Comparison of ENCODE assay signal across 1 cellular context in the genomic region with DNA sequence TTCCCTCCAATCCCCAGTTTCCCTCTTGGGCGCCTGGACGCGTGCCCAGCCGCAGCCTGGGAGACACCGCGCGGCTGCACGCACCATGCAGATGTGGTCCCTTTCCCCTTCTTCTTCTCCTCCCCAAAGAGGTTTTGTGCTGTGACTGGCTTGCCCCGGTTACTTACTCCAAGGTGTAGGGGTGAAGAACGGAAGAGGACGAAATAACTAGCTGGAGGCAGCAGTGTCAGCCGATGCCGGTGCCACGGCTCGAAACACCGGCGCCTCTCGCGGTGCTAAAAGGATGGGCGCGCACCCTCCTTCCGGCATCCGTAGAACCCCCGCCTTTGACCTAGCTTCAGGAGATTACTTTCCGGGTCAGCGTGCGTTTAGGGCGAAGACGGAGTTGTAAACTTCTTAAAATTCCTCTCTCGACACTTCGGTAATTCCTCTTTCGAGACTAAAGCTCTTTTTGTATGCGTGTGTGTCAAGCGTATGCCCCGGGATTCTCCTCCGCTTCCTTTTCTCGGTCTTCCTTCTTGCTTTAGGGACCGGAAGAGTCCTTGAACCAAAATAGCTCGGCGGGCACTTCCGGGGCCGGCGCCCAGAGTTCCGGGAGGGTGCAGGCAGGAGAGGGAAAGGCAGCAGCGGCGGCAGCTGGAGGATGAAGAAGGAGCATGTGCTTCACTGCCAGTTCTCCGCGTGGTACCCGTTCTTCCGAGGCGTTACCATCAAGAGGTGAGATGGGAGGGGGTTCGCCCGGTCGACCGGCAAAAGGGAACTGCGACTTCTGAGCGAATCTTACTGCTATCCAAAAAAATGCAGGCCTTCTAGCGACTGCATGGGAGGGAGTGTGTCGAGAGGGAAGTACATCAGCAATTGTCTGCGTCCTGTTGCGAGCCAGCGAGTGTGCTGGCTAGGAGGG.
A peak's percentile ranks its signal among the peaks of the same experiment; 100 is the strongest.
TF ChIP-seq lines count a peak whose summit lies in the region.

A gene with protein sequence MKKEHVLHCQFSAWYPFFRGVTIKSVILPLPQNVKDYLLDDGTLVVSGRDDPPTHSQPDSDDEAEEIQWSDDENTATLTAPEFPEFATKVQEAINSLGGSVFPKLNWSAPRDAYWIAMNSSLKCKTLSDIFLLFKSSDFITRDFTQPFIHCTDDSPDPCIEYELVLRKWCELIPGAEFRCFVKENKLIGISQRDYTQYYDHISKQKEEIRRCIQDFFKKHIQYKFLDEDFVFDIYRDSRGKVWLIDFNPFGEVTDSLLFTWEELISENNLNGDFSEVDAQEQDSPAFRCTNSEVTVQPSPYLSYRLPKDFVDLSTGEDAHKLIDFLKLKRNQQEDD (plus strand): TSS at position 586 of the 904 bp plus-strand sequence. CDS start 58 bp downstream, at position 644.
A gene (minus strand): TSS at position 289 of the 904 bp plus-strand sequence. CDS start 9,600 bp downstream, outside the sequence.

TF ChIP-seq in HepG2, 621 proteins besides CTCF, POLR2A, EP300 and RAD21 (continued from another document and continues in another):
- TF ChIP-seq ZNF616 (CRISPR knock-in tag; IDR thresholded peaks at IDR 0.05; ENCODE audit: low read depth): no peak
- TF ChIP-seq ARHGAP35 (CRISPR knock-in tag; IDR thresholded peaks at IDR 0.05; ENCODE audit: borderline replicate concordance): peak; percentile 36; the same call in 1 of the 2 replicates
- TF ChIP-seq, protein P1, sequence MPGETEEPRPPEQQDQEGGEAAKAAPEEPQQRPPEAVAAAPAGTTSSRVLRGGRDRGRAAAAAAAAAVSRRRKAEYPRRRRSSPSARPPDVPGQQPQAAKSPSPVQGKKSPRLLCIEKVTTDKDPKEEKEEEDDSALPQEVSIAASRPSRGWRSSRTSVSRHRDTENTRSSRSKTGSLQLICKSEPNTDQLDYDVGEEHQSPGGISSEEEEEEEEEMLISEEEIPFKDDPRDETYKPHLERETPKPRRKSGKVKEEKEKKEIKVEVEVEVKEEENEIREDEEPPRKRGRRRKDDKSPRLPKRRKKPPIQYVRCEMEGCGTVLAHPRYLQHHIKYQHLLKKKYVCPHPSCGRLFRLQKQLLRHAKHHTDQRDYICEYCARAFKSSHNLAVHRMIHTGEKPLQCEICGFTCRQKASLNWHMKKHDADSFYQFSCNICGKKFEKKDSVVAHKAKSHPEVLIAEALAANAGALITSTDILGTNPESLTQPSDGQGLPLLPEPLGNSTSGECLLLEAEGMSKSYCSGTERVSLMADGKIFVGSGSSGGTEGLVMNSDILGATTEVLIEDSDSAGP (CRISPR knock-in tag; IDR thresholded peaks at IDR 0.05; ENCODE audit: borderline replicate concordance): peak; percentile 77
- TF ChIP-seq, protein P2, sequence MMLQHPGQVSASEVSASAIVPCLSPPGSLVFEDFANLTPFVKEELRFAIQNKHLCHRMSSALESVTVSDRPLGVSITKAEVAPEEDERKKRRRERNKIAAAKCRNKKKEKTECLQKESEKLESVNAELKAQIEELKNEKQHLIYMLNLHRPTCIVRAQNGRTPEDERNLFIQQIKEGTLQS (CRISPR knock-in tag; IDR thresholded peaks at IDR 0.05): 0 out of 2 replicates have a peak, but pooled peaks have one; percentile 29
- no peak for TF ChIP-seq NBN (conservative IDR thresholded peaks at IDR 0.05)
- TF ChIP-seq MXI1 (IDR thresholded peaks at IDR 0.05; ENCODE audit: borderline replicate concordance, low read depth, low read length): peak; percentile 69; the same call in 2 of the 3 replicates
- no peak for TF ChIP-seq ZNF441 (CRISPR knock-in tag; IDR thresholded peaks at IDR 0.05; ENCODE audit: borderline replicate concordance)
- TF ChIP-seq, protein P3, sequence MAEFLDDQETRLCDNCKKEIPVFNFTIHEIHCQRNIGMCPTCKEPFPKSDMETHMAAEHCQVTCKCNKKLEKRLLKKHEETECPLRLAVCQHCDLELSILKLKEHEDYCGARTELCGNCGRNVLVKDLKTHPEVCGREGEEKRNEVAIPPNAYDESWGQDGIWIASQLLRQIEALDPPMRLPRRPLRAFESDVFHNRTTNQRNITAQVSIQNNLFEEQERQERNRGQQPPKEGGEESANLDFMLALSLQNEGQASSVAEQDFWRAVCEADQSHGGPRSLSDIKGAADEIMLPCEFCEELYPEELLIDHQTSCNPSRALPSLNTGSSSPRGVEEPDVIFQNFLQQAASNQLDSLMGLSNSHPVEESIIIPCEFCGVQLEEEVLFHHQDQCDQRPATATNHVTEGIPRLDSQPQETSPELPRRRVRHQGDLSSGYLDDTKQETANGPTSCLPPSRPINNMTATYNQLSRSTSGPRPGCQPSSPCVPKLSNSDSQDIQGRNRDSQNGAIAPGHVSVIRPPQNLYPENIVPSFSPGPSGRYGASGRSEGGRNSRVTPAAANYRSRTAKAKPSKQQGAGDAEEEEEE (CRISPR knock-in tag; IDR thresholded peaks at IDR 0.05; ENCODE audit: borderline replicate concordance): peak; percentile 94
- TF ChIP-seq ZNF567 (CRISPR knock-in tag; IDR thresholded peaks at IDR 0.05; ENCODE audit: borderline replicate concordance): 0 out of 2 replicates have a peak, but pooled peaks have one; percentile 19
- TF ChIP-seq AKAP8 (CRISPR knock-in tag; IDR thresholded peaks at IDR 0.05): no peak
- TF ChIP-seq ZNF138 (CRISPR knock-in tag; IDR thresholded peaks at IDR 0.05; ENCODE audit: low read depth): no peak
- TF ChIP-seq, protein P4, sequence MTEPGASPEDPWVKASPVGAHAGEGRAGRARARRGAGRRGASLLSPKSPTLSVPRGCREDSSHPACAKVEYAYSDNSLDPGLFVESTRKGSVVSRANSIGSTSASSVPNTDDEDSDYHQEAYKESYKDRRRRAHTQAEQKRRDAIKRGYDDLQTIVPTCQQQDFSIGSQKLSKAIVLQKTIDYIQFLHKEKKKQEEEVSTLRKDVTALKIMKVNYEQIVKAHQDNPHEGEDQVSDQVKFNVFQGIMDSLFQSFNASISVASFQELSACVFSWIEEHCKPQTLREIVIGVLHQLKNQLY (CRISPR knock-in tag; IDR thresholded peaks at IDR 0.05): 0 out of 2 replicates have a peak, but pooled peaks have one; percentile 0
- TF ChIP-seq, protein P5, sequence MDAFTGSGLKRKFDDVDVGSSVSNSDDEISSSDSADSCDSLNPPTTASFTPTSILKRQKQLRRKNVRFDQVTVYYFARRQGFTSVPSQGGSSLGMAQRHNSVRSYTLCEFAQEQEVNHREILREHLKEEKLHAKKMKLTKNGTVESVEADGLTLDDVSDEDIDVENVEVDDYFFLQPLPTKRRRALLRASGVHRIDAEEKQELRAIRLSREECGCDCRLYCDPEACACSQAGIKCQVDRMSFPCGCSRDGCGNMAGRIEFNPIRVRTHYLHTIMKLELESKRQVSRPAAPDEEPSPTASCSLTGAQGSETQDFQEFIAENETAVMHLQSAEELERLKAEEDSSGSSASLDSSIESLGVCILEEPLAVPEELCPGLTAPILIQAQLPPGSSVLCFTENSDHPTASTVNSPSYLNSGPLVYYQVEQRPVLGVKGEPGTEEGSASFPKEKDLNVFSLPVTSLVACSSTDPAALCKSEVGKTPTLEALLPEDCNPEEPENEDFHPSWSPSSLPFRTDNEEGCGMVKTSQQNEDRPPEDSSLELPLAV (CRISPR knock-in tag; conservative IDR thresholded peaks at IDR 0.05; ENCODE audit: low read depth): no peak
- TF ChIP-seq ZNF136 (CRISPR knock-in tag; IDR thresholded peaks at IDR 0.05; ENCODE audit: low read depth): 0 out of 2 replicates have a peak, but pooled peaks have one; percentile 26
- TF ChIP-seq YEATS4 (CRISPR knock-in tag; IDR thresholded peaks at IDR 0.05; ENCODE audit: borderline replicate concordance): peak; percentile 83
- no peak for TF ChIP-seq KLF9 (CRISPR knock-in tag; IDR thresholded peaks at IDR 0.05; ENCODE audit: low read depth)
- TF ChIP-seq CHD4 (IDR thresholded peaks at IDR 0.05; ENCODE audit: borderline replicate concordance, low read length): no peak
- TF ChIP-seq NR2F1 (CRISPR knock-in tag; IDR thresholded peaks at IDR 0.05): peak in 1 of 2 experiments; percentile 62; a peak in 2 of 4 replicates
- no peak for TF ChIP-seq ZNF260 (CRISPR knock-in tag; IDR thresholded peaks at IDR 0.05; ENCODE audit: borderline replicate concordance, low read depth)
- no peak for TF ChIP-seq ZNF30 (CRISPR knock-in tag; IDR thresholded peaks at IDR 0.05)
- no peak; the same call in 1 of the 2 replicates for TF ChIP-seq CBFB (CRISPR knock-in tag; IDR thresholded peaks at IDR 0.05)
- peak; percentile 63; the same call in 1 of the 2 replicates for TF ChIP-seq HCFC1 (IDR thresholded peaks at IDR 0.05; ENCODE audit: low read depth, low read length)
- TF ChIP-seq, protein P6, sequence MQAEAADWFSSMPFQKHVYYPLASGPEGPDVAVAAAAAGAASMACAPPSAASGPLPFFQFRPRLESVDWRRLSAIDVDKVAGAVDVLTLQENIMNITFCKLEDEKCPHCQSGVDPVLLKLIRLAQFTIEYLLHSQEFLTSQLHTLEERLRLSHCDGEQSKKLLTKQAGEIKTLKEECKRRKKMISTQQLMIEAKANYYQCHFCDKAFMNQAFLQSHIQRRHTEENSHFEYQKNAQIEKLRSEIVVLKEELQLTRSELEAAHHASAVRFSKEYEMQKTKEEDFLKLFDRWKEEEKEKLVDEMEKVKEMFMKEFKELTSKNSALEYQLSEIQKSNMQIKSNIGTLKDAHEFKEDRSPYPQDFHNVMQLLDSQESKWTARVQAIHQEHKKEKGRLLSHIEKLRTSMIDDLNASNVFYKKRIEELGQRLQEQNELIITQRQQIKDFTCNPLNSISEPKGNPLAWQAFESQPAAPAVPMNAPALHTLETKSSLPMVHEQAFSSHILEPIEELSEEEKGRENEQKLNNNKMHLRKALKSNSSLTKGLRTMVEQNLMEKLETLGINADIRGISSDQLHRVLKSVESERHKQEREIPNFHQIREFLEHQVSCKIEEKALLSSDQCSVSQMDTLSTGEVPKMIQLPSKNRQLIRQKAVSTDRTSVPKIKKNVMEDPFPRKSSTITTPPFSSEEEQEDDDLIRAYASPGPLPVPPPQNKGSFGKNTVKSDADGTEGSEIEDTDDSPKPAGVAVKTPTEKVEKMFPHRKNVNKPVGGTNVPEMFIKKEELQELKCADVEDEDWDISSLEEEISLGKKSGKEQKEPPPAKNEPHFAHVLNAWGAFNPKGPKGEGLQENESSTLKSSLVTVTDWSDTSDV (CRISPR knock-in tag; IDR thresholded peaks at IDR 0.05): no peak; the same call in 1 of the 2 replicates
- no peak for TF ChIP-seq NFIB (CRISPR knock-in tag; IDR thresholded peaks at IDR 0.05; ENCODE audit: borderline replicate concordance)
- no peak for TF ChIP-seq SRSF9 (IDR thresholded peaks at IDR 0.05; ENCODE audit: borderline replicate concordance, insufficient read depth, low read depth, low read length, poor library complexity, severe bottlenecking)
- TF ChIP-seq CBX1 (IDR thresholded peaks at IDR 0.05; ENCODE audit: low read depth): peak; percentile 23
- no peak for TF ChIP-seq ZNF589 (CRISPR knock-in tag; conservative IDR thresholded peaks at IDR 0.05)
- no peak for TF ChIP-seq MATR3 (CRISPR knock-in tag; IDR thresholded peaks at IDR 0.05)
- peak; percentile 22; the same call in 1 of the 2 replicates for TF ChIP-seq ZNF614 (CRISPR knock-in tag; IDR thresholded peaks at IDR 0.05; ENCODE audit: borderline replicate concordance)
- TF ChIP-seq, protein P7, sequence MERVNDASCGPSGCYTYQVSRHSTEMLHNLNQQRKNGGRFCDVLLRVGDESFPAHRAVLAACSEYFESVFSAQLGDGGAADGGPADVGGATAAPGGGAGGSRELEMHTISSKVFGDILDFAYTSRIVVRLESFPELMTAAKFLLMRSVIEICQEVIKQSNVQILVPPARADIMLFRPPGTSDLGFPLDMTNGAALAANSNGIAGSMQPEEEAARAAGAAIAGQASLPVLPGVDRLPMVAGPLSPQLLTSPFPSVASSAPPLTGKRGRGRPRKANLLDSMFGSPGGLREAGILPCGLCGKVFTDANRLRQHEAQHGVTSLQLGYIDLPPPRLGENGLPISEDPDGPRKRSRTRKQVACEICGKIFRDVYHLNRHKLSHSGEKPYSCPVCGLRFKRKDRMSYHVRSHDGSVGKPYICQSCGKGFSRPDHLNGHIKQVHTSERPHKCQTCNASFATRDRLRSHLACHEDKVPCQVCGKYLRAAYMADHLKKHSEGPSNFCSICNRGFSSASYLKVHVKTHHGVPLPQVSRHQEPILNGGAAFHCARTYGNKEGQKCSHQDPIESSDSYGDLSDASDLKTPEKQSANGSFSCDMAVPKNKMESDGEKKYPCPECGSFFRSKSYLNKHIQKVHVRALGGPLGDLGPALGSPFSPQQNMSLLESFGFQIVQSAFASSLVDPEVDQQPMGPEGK (CRISPR knock-in tag; IDR thresholded peaks at IDR 0.05): peak; percentile 51; the same call in 1 of the 2 replicates
- no peak for TF ChIP-seq ZSCAN20 (CRISPR knock-in tag; IDR thresholded peaks at IDR 0.05; ENCODE audit: borderline replicate concordance)
- peak; percentile 85 for TF ChIP-seq ZBTB38 (CRISPR knock-in tag; IDR thresholded peaks at IDR 0.05)
- TF ChIP-seq, protein P8, sequence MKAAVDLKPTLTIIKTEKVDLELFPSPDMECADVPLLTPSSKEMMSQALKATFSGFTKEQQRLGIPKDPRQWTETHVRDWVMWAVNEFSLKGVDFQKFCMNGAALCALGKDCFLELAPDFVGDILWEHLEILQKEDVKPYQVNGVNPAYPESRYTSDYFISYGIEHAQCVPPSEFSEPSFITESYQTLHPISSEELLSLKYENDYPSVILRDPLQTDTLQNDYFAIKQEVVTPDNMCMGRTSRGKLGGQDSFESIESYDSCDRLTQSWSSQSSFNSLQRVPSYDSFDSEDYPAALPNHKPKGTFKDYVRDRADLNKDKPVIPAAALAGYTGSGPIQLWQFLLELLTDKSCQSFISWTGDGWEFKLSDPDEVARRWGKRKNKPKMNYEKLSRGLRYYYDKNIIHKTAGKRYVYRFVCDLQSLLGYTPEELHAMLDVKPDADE (CRISPR knock-in tag; IDR thresholded peaks at IDR 0.05): no peak
- peak; percentile 33; the same call in 1 of the 2 replicates for TF ChIP-seq GATA4 (IDR thresholded peaks at IDR 0.05; ENCODE audit: borderline replicate concordance, low read depth)
- no peak for TF ChIP-seq ZNF292 (CRISPR knock-in tag; IDR thresholded peaks at IDR 0.05; ENCODE audit: borderline replicate concordance, low read depth)
- TF ChIP-seq, protein P9, sequence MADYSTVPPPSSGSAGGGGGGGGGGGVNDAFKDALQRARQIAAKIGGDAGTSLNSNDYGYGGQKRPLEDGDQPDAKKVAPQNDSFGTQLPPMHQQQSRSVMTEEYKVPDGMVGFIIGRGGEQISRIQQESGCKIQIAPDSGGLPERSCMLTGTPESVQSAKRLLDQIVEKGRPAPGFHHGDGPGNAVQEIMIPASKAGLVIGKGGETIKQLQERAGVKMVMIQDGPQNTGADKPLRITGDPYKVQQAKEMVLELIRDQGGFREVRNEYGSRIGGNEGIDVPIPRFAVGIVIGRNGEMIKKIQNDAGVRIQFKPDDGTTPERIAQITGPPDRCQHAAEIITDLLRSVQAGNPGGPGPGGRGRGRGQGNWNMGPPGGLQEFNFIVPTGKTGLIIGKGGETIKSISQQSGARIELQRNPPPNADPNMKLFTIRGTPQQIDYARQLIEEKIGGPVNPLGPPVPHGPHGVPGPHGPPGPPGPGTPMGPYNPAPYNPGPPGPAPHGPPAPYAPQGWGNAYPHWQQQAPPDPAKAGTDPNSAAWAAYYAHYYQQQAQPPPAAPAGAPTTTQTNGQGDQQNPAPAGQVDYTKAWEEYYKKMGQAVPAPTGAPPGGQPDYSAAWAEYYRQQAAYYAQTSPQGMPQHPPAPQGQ (CRISPR knock-in tag; IDR thresholded peaks at IDR 0.05; ENCODE audit: borderline replicate concordance): no peak
- TF ChIP-seq, protein P10, sequence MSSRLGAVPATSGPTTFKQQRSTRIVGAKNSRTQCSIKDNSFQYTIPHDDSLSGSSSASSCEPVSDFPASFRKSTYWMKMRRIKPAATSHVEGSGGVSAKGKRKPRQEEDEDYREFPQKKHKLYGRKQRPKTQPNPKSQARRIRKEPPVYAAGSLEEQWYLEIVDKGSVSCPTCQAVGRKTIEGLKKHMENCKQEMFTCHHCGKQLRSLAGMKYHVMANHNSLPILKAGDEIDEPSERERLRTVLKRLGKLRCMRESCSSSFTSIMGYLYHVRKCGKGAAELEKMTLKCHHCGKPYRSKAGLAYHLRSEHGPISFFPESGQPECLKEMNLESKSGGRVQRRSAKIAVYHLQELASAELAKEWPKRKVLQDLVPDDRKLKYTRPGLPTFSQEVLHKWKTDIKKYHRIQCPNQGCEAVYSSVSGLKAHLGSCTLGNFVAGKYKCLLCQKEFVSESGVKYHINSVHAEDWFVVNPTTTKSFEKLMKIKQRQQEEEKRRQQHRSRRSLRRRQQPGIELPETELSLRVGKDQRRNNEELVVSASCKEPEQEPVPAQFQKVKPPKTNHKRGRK (CRISPR knock-in tag; IDR thresholded peaks at IDR 0.05): no peak; the same call in 1 of the 2 replicates
